Comparison of ENCODE assay signal across 1 cellular context in genomic region chr1:115633606-115634005, GRCh38.
TF ChIP-seq lines count a peak whose summit lies in the region.

No MANE protein-coding gene starts in this region.

TF ChIP-seq in HEK293, 187 proteins besides CTCF, POLR2A, EP300 and RAD21:
- TF ChIP-seq ZNF280D (tag by site-specific recombination; IDR thresholded peaks at IDR 0.05) = peak; percentile 70; the same call in 1 of the 2 replicates
- TF ChIP-seq ZNF146 (tag by site-specific recombination; IDR thresholded peaks at IDR 0.05) = peak; percentile 77
